In genomic region chr9:100098887-100099721, GRCh38 we compare ENCODE assay signal across 8 cellular contexts. TPM values are rescaled to one million over a fixed set of nuclear protein-coding genes. Genes with fewer than 3 reads are reported as not detected.
DNase-seq lines count a peak whose midpoint lies in the region; ATAC-seq and TF ChIP-seq lines count a peak whose summit lies in the region.

TSS of gene ERP44 (minus strand) at chr9:100099000. CDS start at chr9:100098840, 160 bp downstream.
A gene with protein sequence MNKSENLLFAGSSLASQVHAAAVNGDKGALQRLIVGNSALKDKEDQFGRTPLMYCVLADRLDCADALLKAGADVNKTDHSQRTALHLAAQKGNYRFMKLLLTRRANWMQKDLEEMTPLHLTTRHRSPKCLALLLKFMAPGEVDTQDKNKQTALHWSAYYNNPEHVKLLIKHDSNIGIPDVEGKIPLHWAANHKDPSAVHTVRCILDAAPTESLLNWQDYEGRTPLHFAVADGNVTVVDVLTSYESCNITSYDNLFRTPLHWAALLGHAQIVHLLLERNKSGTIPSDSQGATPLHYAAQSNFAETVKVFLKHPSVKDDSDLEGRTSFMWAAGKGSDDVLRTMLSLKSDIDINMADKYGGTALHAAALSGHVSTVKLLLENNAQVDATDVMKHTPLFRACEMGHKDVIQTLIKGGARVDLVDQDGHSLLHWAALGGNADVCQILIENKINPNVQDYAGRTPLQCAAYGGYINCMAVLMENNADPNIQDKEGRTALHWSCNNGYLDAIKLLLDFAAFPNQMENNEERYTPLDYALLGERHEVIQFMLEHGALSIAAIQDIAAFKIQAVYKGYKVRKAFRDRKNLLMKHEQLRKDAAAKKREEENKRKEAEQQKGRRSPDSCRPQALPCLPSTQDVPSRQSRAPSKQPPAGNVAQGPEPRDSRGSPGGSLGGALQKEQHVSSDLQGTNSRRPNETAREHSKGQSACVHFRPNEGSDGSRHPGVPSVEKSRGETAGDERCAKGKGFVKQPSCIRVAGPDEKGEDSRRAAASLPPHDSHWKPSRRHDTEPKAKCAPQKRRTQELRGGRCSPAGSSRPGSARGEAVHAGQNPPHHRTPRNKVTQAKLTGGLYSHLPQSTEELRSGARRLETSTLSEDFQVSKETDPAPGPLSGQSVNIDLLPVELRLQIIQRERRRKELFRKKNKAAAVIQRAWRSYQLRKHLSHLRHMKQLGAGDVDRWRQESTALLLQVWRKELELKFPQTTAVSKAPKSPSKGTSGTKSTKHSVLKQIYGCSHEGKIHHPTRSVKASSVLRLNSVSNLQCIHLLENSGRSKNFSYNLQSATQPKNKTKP (plus strand): TSS chr9:100099243. CDS start chr9:100104522, 5,279 bp downstream.

- peak within 1 kb of the TSS; percentile 95 to 99 (median 99) for H3K9ac ChIP-seq in skeletal muscle tissue (ENCODE audit: low read depth in 1 of 3, low read length in 3 of 3)

- H3K4me3 ChIP-seq in ACC112 (ENCODE audit: low read depth, low read length): peak within 1 kb of the TSS; percentile 95
- H3K4me3 ChIP-seq in breast epithelium: peak within 1 kb of the TSS; percentile 87 to 90 (median 89)
- H3K4me3 ChIP-seq in iPS-18c (ENCODE audit: insufficient read depth, low read depth, low read length): peak within 1 kb of the TSS; percentile 100
- peak within 1 kb of the TSS; percentile 99 to 100 (median 99) for H3K4me3 ChIP-seq in skeletal muscle tissue (ENCODE audit: low read length in 3 of 3)

- DNase-seq in NCI-H2196 treated with DMSO at 0.1 percent for 48 hours (lab: John Stamatoyannopoulos, UW; ENCODE audit: unreplicated experiment) (peak; percentile 99), breast epithelium (ENCODE audit: low spot score in 2 of 2) (peak; percentile 96 to 99)

- TF ChIP-seq POLR2A in breast epithelium (IDR thresholded peaks at IDR 0.05): peak; percentile 51

- H3K27me3 ChIP-seq in ACC112 (ENCODE audit: insufficient read depth, low read length) (no peaks in the 10 kb centered on the region), breast epithelium (no peaks in the 10 kb centered on the region), skeletal muscle tissue (ENCODE audit: control insufficient read depth in 3 of 3, insufficient read depth in 3 of 3, low read length in 3 of 3) (no peaks in the 10 kb centered on the region)

- H3K4me1 ChIP-seq in ACC112 (ENCODE audit: control insufficient read depth, insufficient read depth, low read length, unreplicated experiment) (peaks cover 12% of the 10 kb centered on the region), breast epithelium (peaks cover 3 to 30% of the 10 kb centered on the region in 2 donors), skeletal muscle tissue (ENCODE audit: control insufficient read depth in 3 of 3, insufficient read depth in 3 of 3, low read length in 3 of 3) (peaks cover 9 to 24% (median 19%) of the 10 kb centered on the region in 3 donors)

- H3K9me3 ChIP-seq in breast epithelium (no peaks in the 10 kb centered on the region), iPS-18c (ENCODE audit: control insufficient read depth, insufficient read depth, low read length) (no peaks in the 10 kb centered on the region), skeletal muscle tissue (ENCODE audit: control insufficient read depth in 3 of 3, low read length in 3 of 3) (no peaks in the 10 kb centered on the region)

- intact Hi-C loops in breast epithelium (cut with DNase I; ENCODE audit: low total_unique reads): no loop called here

- TF ChIP-seq CTCF in VCaP (conservative IDR thresholded peaks at IDR 0.05): no peak
- no peak for TF ChIP-seq CTCF in breast epithelium (IDR thresholded peaks at IDR 0.05)

- peak within 1 kb of the TSS; percentile 94 for H2AFZ ChIP-seq in ACC112 (ENCODE audit: low read length, unreplicated experiment)

- peaks cover 47% of the 10 kb centered on the region for H3K79me2 ChIP-seq in ACC112 (ENCODE audit: control insufficient read depth, insufficient read depth, low read length, unreplicated experiment)

- peak; percentile 97 for ATAC-seq in GM18870 (IDR thresholded peaks at IDR 0.05; ENCODE audit: unreplicated experiment)
- peak; percentile 98 for ATAC-seq in HG03135 (IDR thresholded peaks at IDR 0.05; ENCODE audit: unreplicated experiment)

- H3K27ac ChIP-seq in ACC112 (ENCODE audit: low read depth, low read length) (peak within 1 kb of the TSS; percentile 61), VCaP (peak within 1 kb of the TSS; percentile 84), breast epithelium (peak within 1 kb of the TSS; percentile 91 to 92), skeletal muscle tissue (ENCODE audit: low read depth, low read length) (peak within 1 kb of the TSS; percentile 92)

- H3K36me3 ChIP-seq in ACC112 (ENCODE audit: insufficient read depth, low read length) (peaks cover 6% of the 10 kb centered on the region), breast epithelium (no peaks in the 10 kb centered on the region), skeletal muscle tissue (ENCODE audit: control insufficient read depth in 3 of 3, insufficient read depth in 3 of 3, low read length in 3 of 3) (peaks cover 3 to 8% (median 6%) of the 10 kb centered on the region in 3 donors)

RNA-seq across cellular contexts. Expression of gene ERP44, which starts in this region (rescaled TPM):
- total RNA-seq in breast epithelium (10 to 100 TPM; 15.7 to 17.8 (median 17.7) TPM), skeletal muscle tissue (9.4 TPM)

RNA-seq across cellular contexts. Expression of the second gene that starts in this region (rescaled TPM):
- total RNA-seq in breast epithelium (10 to 100 TPM; 30.7 to 36.0 (median 34.7) TPM), skeletal muscle tissue (24.0 TPM)

Comparison
In these comparisons a context has a peak if more than half of its experiments do, and no peak if none do; other contexts are left out.
1. Peak in every context shown above with its lines: DNase-seq, ATAC-seq, H3K4me3 ChIP-seq and H3K27ac ChIP-seq.